ENCODE assay signal across 8 cellular contexts in genomic region chr19:6423499-6424189, GRCh38. TPM values are rescaled to one million over a fixed set of nuclear protein-coding genes. Genes with fewer than 3 reads are reported as not detected.
DNase-seq lines count a peak whose midpoint lies in the region; ATAC-seq and TF ChIP-seq lines count a peak whose summit lies in the region.

No MANE protein-coding gene starts in this region.

- no peaks in the 10 kb centered on the region for H3K27me3 ChIP-seq in GM23338 (ENCODE audit: insufficient read depth)

- peak overlapping the region; percentile 84 for H3K27ac Mint-ChIP-seq in GM23338

- H3K9me3 Mint-ChIP-seq in GM23338, result peaks cover 9% of the 10 kb centered on the region

- peaks cover 13% of the 10 kb centered on the region for H3K4me1 Mint-ChIP-seq in GM23338

- H3K27ac ChIP-seq in GM23338 (ENCODE audit: low read depth), result 0 out of 2 replicates have a peak overlapping the region, but pooled peaks have one; percentile 63
- H3K27ac ChIP-seq in mesodermal cell (ENCODE audit: low read depth, low read length, severe bottlenecking), result peak overlapping the region; percentile 49
- peak overlapping the region; percentile 27 for H3K27ac ChIP-seq in temporal lobe (ENCODE audit: low read depth, low read length)

- H3K4me2 ChIP-seq in GM23338, result peak overlapping the region; percentile 91

- no peak for TF ChIP-seq CTCF in GM23338 (conservative IDR thresholded peaks at IDR 0.05; ENCODE audit: low read depth in 2 of 2)

- peaks cover 8% of the 10 kb centered on the region for H3K9me3 ChIP-seq in mesodermal cell (ENCODE audit: control insufficient read depth, low read length)

- H3K4me3 ChIP-seq in GM23338, result peak overlapping the region; percentile 97
- peak overlapping the region; percentile 75 for H3K4me3 ChIP-seq in mesodermal cell (ENCODE audit: extremely low read depth, insufficient read depth, low read length, poor library complexity, severe bottlenecking)

- 1 to 2% methylated on average over 9 to 13 of the region's 20 CpGs for WGBS in mesodermal cell (ENCODE audit: insufficient coverage in 2 of 2), 2 experiments

- H4K20me1 ChIP-seq in GM23338 (replicated peaks; ENCODE audit: insufficient read depth), result peaks cover 42% of the 10 kb centered on the region

- H3K36me3 ChIP-seq in GM23338 (ENCODE audit: insufficient read depth) (peaks cover 30% of the 10 kb centered on the region), mesodermal cell (ENCODE audit: control insufficient read depth, insufficient read depth, low read length) (peaks cover 43% of the 10 kb centered on the region)

- H3K79me2 ChIP-seq in GM23338 (replicated peaks; ENCODE audit: insufficient read depth), result peaks cover 53% of the 10 kb centered on the region

- H3K4me1 ChIP-seq in GM23338 (ENCODE audit: insufficient read depth) (peaks cover 8% of the 10 kb centered on the region; the same call in 1 of the 2 replicates), mesodermal cell (ENCODE audit: control insufficient read depth, insufficient read depth, low read length, poor library complexity, severe bottlenecking) (peaks cover 13% of the 10 kb centered on the region)

- DNase-seq in AG08395 (ENCODE audit: low spot score) (peak; percentile 72), GM23338 (ENCODE audit: low spot score) (peak; percentile 74), T-helper 2 cell (peak in 3 of 5 experiments; percentile 4 to 46 (median 26)), ecto neural progenitor cell (ENCODE audit: low spot score) (peak; percentile 79), NCI-H2081 treated with DMSO at 0.1 percent for 48 hours (lab: John Stamatoyannopoulos, UW) (no peak)

- peaks cover 63% of the 10 kb centered on the region for H3K36me3 Mint-ChIP-seq in GM23338 (ENCODE audit: low read depth)

- peak; percentile 10 for ATAC-seq in GM23338
- ATAC-seq in HG03442 (IDR thresholded peaks at IDR 0.05; ENCODE audit: unreplicated experiment), result no peak

- peak overlapping the region; percentile 92 for H3K4me3 Mint-ChIP-seq in GM23338

- H3K9me2 ChIP-seq in GM23338 (ENCODE audit: insufficient read depth), result peaks cover 7% of the 10 kb centered on the region; the same call in 1 of the 2 replicates

- peaks cover 15% of the 10 kb centered on the region for H3K27me3 Mint-ChIP-seq in GM23338 (ENCODE audit: insufficient read depth, low read depth, poor library complexity)

- 0 out of 2 replicates have a peak, but pooled peaks cover 4% of the 10 kb centered on the region for H3F3A ChIP-seq in GM23338 (replicated peaks; ENCODE audit: low read depth)

- H2AFZ ChIP-seq in GM23338, result no peak overlapping the region

TF ChIP-seq in GM23338, 12 proteins besides CTCF, POLR2A, EP300 and RAD21:
- TF ChIP-seq ZNF331 (CRISPR knock-in tag; IDR thresholded peaks at IDR 0.05; ENCODE audit: low read depth) (no peak), CREB1 (CRISPR knock-in tag; IDR thresholded peaks at IDR 0.05; ENCODE audit: low read depth) (no peak), STAT1 (IDR thresholded peaks at IDR 0.05; ENCODE audit: unreplicated experiment) (no peak), ETS1 (IDR thresholded peaks at IDR 0.05) (no peak), NANOG (IDR thresholded peaks at IDR 0.05; ENCODE audit: borderline replicate concordance) (no peak)

RNA-seq across cellular contexts. Expression of gene KHSRP, which starts 1.0 kb away (rescaled TPM):
- total RNA-seq in GM23338 (2014; rRNA removed; shearing (Covaris generic)), result 359 and 367 TPM in 2 replicates
- 129 and 144 TPM in 2 replicates for polyA plus RNA-seq in GM23338 (2016; fragmentation: Nextera tagmentation; extraction: Ambion mirVana)
- polyA plus RNA-seq in mesodermal cell (2013, experiment 1 of 2), result 307 TPM
- 282 TPM for polyA plus RNA-seq in mesodermal cell (2013, experiment 2 of 2)
- total RNA-seq in temporal lobe, result 120 TPM

RNA-seq across cellular contexts. Expression of gene SLC25A41, which starts 9.9 kb away (rescaled TPM):
- 0.35 TPM in 1 of 2 replicates, not detected in the other for total RNA-seq in GM23338 (2014; rRNA removed; shearing (Covaris generic))
- polyA plus RNA-seq in GM23338 (2016; fragmentation: Nextera tagmentation; extraction: Ambion mirVana), result 0.23 and 0.24 TPM in 2 replicates
- 0.33 TPM for polyA plus RNA-seq in mesodermal cell (2013, experiment 1 of 2)
- 0.25 TPM for polyA plus RNA-seq in mesodermal cell (2013, experiment 2 of 2)
- total RNA-seq in temporal lobe, result 0.98 TPM

RNA-seq across cellular contexts. Expression of gene GTF2F1, which starts 30.7 kb away (rescaled TPM):
- 44.4 and 65.5 TPM in 2 replicates for total RNA-seq in GM23338 (2014; rRNA removed; shearing (Covaris generic))
- polyA plus RNA-seq in GM23338 (2016; fragmentation: Nextera tagmentation; extraction: Ambion mirVana), result 62.1 and 76.1 TPM in 2 replicates
- polyA plus RNA-seq in mesodermal cell (2013, experiment 1 of 2), result 60.0 TPM
- polyA plus RNA-seq in mesodermal cell (2013, experiment 2 of 2), result 57.4 TPM
- total RNA-seq in temporal lobe, result 35.4 TPM

RNA-seq across cellular contexts. Expression of gene SLC25A23, which starts 35.9 kb away (rescaled TPM):
- 90.5 and 96.4 TPM in 2 replicates for total RNA-seq in GM23338 (2014; rRNA removed; shearing (Covaris generic))
- polyA plus RNA-seq in GM23338 (2016; fragmentation: Nextera tagmentation; extraction: Ambion mirVana), result 25.1 and 25.7 TPM in 2 replicates
- polyA plus RNA-seq in mesodermal cell (2013, experiment 1 of 2), result 36.6 TPM
- 32.3 TPM for polyA plus RNA-seq in mesodermal cell (2013, experiment 2 of 2)
- total RNA-seq in temporal lobe, result 38.8 TPM

RNA-seq across cellular contexts. Expression of gene CRB3, which starts 40.4 kb away (rescaled TPM):
- 32.2 and 44.4 TPM in 2 replicates for total RNA-seq in GM23338 (2014; rRNA removed; shearing (Covaris generic))
- 11.8 and 16.6 TPM in 2 replicates for polyA plus RNA-seq in GM23338 (2016; fragmentation: Nextera tagmentation; extraction: Ambion mirVana)
- not detected for polyA plus RNA-seq in mesodermal cell (2013, experiment 1 of 2)
- 0.30 TPM for polyA plus RNA-seq in mesodermal cell (2013, experiment 2 of 2)
- 0.25 TPM for total RNA-seq in temporal lobe
